12 cellular contexts compared by ENCODE assay signal in genomic region chr17:64773386-64773835, GRCh38.
DNase-seq lines count a peak whose midpoint lies in the region; ATAC-seq and TF ChIP-seq lines count a peak whose summit lies in the region.
"Had no signal": no experiment of that assay in that cellular context is flagged by ENCODE, and none has a peak within 500 bp of the region (broad histone marks: within the 10 kb centered on the region; RNA-seq: fewer than 3 reads in every experiment).

No MANE protein-coding gene starts in this region.

- no peak for ATAC-seq in GM21576 (IDR thresholded peaks at IDR 0.05; ENCODE audit: unreplicated experiment)
- ATAC-seq: activated CD8-positive, alpha-beta T cell treated with anti-CD3 and anti-CD28 coated beads, Interleukin-2, amount 10 ng/mL, durations not matched to agents 7 days and 5 days; Right ventricle myocardium inferior had no signal

- H3K36me3 ChIP-seq in HEK293 (ENCODE audit: control insufficient read depth in 2 of 2, insufficient read depth in 1 of 2, low read length in 2 of 2) (peaks cover 0 to 3% of the 10 kb centered on the region in 2 experiments; a peak in 1 of 3 replicates), SJCRH30 (no peaks in the 10 kb centered on the region), stomach (peaks cover 0 to 5% (median 3%) of the 10 kb centered on the region in 4 donors), tibial nerve (no peaks in the 10 kb centered on the region)

- H3K9me3 ChIP-seq in HEK293 (ENCODE audit: control insufficient read depth, insufficient read depth, low read depth, low read length): no peaks in the 10 kb centered on the region
- no peaks in the 10 kb centered on the region for H3K9me3 ChIP-seq in SJCRH30 (replicated peaks)
- H3K9me3 ChIP-seq in iPS-18c (ENCODE audit: control insufficient read depth, insufficient read depth, low read length): no peaks in the 10 kb centered on the region
- no peaks in the 10 kb centered on the region for H3K9me3 ChIP-seq in stomach
- H3K9me3 ChIP-seq in tibial nerve: no peaks in the 10 kb centered on the region

- H3K4me3 ChIP-seq in HEK293 (ENCODE audit: low read depth, low read length) (peak overlapping the region; percentile 1; the same call in 1 of the 2 replicates), SJCRH30 (peak overlapping the region; percentile 42; the same call in 1 of the 2 replicates), iPS-18c (ENCODE audit: insufficient read depth, low read depth, low read length) (peak overlapping the region; percentile 51; the same call in 1 of the 2 replicates), stomach (peak overlapping the region; percentile 24 to 36 (median 30)), tibial nerve (no peak overlapping the region)

- CTCF ChIA-PET in HEK293 (lab: Yijun Ruan, JAX): interaction anchor here (0.6 to 2.5 kb wide), 5 partner anchors 10 to 345 kb away, joined by 3 to 10 read pairs (median 4); no protein-coding TSS in a partner anchor

- no peak for TF ChIP-seq POLR2A in stomach (IDR thresholded peaks at IDR 0.05)
- TF ChIP-seq POLR2A in tibial nerve (IDR thresholded peaks at IDR 0.05): no peak

- DNase-seq in SJCRH30 (no peak), stomach (no peak), tibial nerve (ENCODE audit: low spot score in 2 of 2) (no peak)
- no peak for DNase-seq in activated CD4-positive, alpha-beta T cell treated with anti-CD3 and anti-CD28 coated beads for 48 hours
- DNase-seq: activated CD8-positive, alpha-beta T cell treated with anti-CD3 and anti-CD28 coated beads, Interleukin-2, amount 10 ng/mL, durations not matched to agents 7 days and 5 days; CD4-positive, CD25-positive, alpha-beta regulatory T cell; foreskin fibroblast; stimulated activated CD4-positive, alpha-beta T cell treated with anti-CD3 and anti-CD28 coated beads, Interleukin-4, amount 100 ng/mL, for 24 hours had no signal

- 40 to 91% (median 81%) methylated on average over 6 of the region's 6 CpGs for WGBS in stomach, 5 donors
- WGBS in tibial nerve, 2 donors: 73 to 85% methylated on average over 6 of the region's 6 CpGs

- intact Hi-C loops in stomach (cut with DNase I; ENCODE audit: low total_unique reads): no loop called here

- H3K27ac ChIP-seq in HEK293 (ENCODE audit: extremely low read depth, low read depth, low read length): no peak overlapping the region
- no peak overlapping the region for H3K27ac ChIP-seq in SJCRH30
- peak overlapping the region in 2 of 5 donors; percentile 57 to 60 for H3K27ac ChIP-seq in stomach
- no peak overlapping the region for H3K27ac ChIP-seq in tibial nerve

- TF ChIP-seq EP300 in stomach (IDR thresholded peaks at IDR 0.05) (no peak), tibial nerve (IDR thresholded peaks at IDR 0.05) (no peak)

- TF ChIP-seq CTCF in HEK293 (tag by site-specific recombination; IDR thresholded peaks at IDR 0.05): no peak
- no peak for TF ChIP-seq CTCF in stomach (IDR thresholded peaks at IDR 0.05)
- no peak for TF ChIP-seq CTCF in tibial nerve (IDR thresholded peaks at IDR 0.05)

- H3K27me3 ChIP-seq in SJCRH30 (no peaks in the 10 kb centered on the region), stomach (peaks cover 0 to 10% (median 6%) of the 10 kb centered on the region in 3 donors), tibial nerve (peaks cover 0 to 8% of the 10 kb centered on the region in 2 donors)

- POLR2A ChIA-PET in HEK293 (lab: Yijun Ruan, JAX): no interaction called here

- H3K4me1 ChIP-seq in HEK293 (ENCODE audit: control insufficient read depth, insufficient read depth, low read length) (no peaks in the 10 kb centered on the region; the same call in 1 of the 2 replicates), SJCRH30 (peaks cover 19% of the 10 kb centered on the region; the same call in 1 of the 2 replicates), stomach (peaks cover 19 to 42% (median 38%) of the 10 kb centered on the region in 4 donors), tibial nerve (peaks cover 0 to 24% (median 13%) of the 10 kb centered on the region in 4 donors)

TF ChIP-seq in HEK293, 187 proteins besides CTCF, POLR2A, EP300 and RAD21:
- TF ChIP-seq ZBTB21 (tag by site-specific recombination; IDR thresholded peaks at IDR 0.05) (no peak), ZNF692 (tag by site-specific recombination; IDR thresholded peaks at IDR 0.05) (0 out of 2 replicates have a peak, but pooled peaks have one; percentile 28)

Comparison
In these comparisons a context has a peak if more than half of its experiments do, and no peak if none do; other contexts are left out.
1. H3K4me3 ChIP-seq: peak in HEK293 (single experiment), SJCRH30 (single experiment), iPS-18c (single experiment) and stomach (4 of 4); none in tibial nerve (0 of 4).